ENCODE assay signal across 8 cellular contexts in the genomic region with DNA sequence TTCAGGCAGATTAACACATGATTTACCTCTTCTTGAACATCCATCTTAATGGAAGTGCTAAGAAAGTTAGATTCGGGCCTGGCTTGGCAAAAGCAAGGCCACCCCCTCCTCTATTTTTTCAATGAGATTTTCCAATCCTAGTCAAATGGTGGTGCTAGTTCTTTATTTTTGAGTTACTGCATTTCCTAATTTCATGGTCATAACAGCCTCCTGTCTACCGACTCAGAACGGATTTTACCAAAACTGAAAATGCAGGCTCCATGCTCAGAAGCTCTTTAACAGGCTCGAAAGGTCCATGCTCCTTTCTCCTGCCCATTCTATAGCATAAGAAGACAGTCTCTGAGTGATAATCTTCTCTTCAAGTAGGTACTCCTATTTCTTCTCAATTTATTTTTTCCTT.
DNase-seq lines count a peak whose midpoint lies in the region; ATAC-seq and TF ChIP-seq lines count a peak whose summit lies in the region.

No MANE protein-coding gene starts in this region.

- peaks cover 6% of the 10 kb centered on the region for H3K36me3 Mint-ChIP-seq in T-helper 1 cell treated with Interleukin-12 subunit alpha and Interleukin-12 subunit beta and Interleukin-4 antibody, amounts not matched to agents 30 μg/mL and 1 μg/mL, for 36 hours (ENCODE audit: low read depth)

- H3K27me3 ChIP-seq in right atrium auricular region (no peaks in the 10 kb centered on the region), thoracic aorta (replicated peaks; ENCODE audit: insufficient read depth) (no peaks in the 10 kb centered on the region)

- H3K27me3 Mint-ChIP-seq in T-helper 1 cell treated with Interleukin-12 subunit alpha and Interleukin-12 subunit beta and Interleukin-4 antibody, amounts not matched to agents 30 μg/mL and 1 μg/mL, for 36 hours (ENCODE audit: low read depth), result peaks cover 13% of the 10 kb centered on the region

- no peaks in the 10 kb centered on the region for H3K9me3 Mint-ChIP-seq in T-helper 1 cell treated with Interleukin-12 subunit alpha and Interleukin-12 subunit beta and Interleukin-4 antibody, amounts not matched to agents 30 μg/mL and 1 μg/mL, for 36 hours

- no peaks in the 10 kb centered on the region for H3K36me3 ChIP-seq in right atrium auricular region
- no peaks in the 10 kb centered on the region for H3K36me3 ChIP-seq in thoracic aorta

- ATAC-seq in thoracic aorta (ENCODE audit: insufficient number of reproducible peaks, low FRiP score, low read depth), result peak; percentile 55

- H3K4me3 ChIP-seq in right atrium auricular region (peak overlapping the region in 1 of 2 donors; percentile 30), thoracic aorta (peak overlapping the region; percentile 61)

- H3K27ac Mint-ChIP-seq in T-helper 1 cell treated with Interleukin-12 subunit alpha and Interleukin-12 subunit beta and Interleukin-4 antibody, amounts not matched to agents 30 μg/mL and 1 μg/mL, for 36 hours, result peak overlapping the region; percentile 79

- H3K4me1 Mint-ChIP-seq in T-helper 1 cell treated with Interleukin-12 subunit alpha and Interleukin-12 subunit beta and Interleukin-4 antibody, amounts not matched to agents 30 μg/mL and 1 μg/mL, for 36 hours (ENCODE audit: low read depth), result peaks cover 26% of the 10 kb centered on the region

- TF ChIP-seq CTCF in right atrium auricular region (IDR thresholded peaks at IDR 0.05) (peak in 1 of 2 donors; percentile 50), thoracic aorta (IDR thresholded peaks at IDR 0.05) (no peak)

- no peaks in the 10 kb centered on the region for H3K9me3 ChIP-seq in right atrium auricular region
- no peaks in the 10 kb centered on the region for H3K9me3 ChIP-seq in thoracic aorta

- H3K4me1 ChIP-seq in right atrium auricular region, result no peaks in the 10 kb centered on the region
- peaks cover 4 to 16% of the 10 kb centered on the region in 2 donors for H3K4me1 ChIP-seq in thoracic aorta (ENCODE audit: control insufficient read depth in 1 of 2, low read depth in 2 of 2)

- peak; percentile 6 for DNase-seq in SIG-M5 treated with dmso at 0.1 percent for 504 hours (lab: John Stamatoyannopoulos, UW; ENCODE audit: unreplicated experiment)
- DNase-seq in SIG-M5 (lab: John Stamatoyannopoulos, UW), result no peak
- DNase-seq in right atrium auricular region (ENCODE audit: low spot score), result no peak
- no peak for DNase-seq in thoracic aorta (ENCODE audit: low spot score)
- no peak for DNase-seq in ureter (ENCODE audit: low spot score)
- no peak for DNase-seq in retina
- no peak for DNase-seq in activated CD4-positive, CD25-positive, alpha-beta regulatory T cell (lab: John Stamatoyannopoulos, UW)

- H3K27ac ChIP-seq in right atrium auricular region, result peak overlapping the region; percentile 61 to 65
- peak overlapping the region; percentile 53 to 54 for H3K27ac ChIP-seq in thoracic aorta

- H3K4me3 Mint-ChIP-seq in T-helper 1 cell treated with Interleukin-12 subunit alpha and Interleukin-12 subunit beta and Interleukin-4 antibody, amounts not matched to agents 30 μg/mL and 1 μg/mL, for 36 hours, result peak overlapping the region; percentile 81
